1 cellular context compared by ENCODE assay signal in genomic region chr20:50794846-50795634, GRCh38.
TF ChIP-seq lines count a peak whose summit lies in the region.

A gene with protein sequence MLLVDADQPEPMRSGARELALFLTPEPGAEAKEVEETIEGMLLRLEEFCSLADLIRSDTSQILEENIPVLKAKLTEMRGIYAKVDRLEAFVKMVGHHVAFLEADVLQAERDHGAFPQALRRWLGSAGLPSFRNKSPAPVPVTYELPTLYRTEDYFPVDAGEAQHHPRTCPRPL (plus strand): TSS chr20:50795061. CDS start chr20:50795084, 23 bp downstream.

TF ChIP-seq in HepG2, 621 proteins besides CTCF, POLR2A, EP300 and RAD21 (continued from another document and continues in another):
- TF ChIP-seq, protein P1, sequence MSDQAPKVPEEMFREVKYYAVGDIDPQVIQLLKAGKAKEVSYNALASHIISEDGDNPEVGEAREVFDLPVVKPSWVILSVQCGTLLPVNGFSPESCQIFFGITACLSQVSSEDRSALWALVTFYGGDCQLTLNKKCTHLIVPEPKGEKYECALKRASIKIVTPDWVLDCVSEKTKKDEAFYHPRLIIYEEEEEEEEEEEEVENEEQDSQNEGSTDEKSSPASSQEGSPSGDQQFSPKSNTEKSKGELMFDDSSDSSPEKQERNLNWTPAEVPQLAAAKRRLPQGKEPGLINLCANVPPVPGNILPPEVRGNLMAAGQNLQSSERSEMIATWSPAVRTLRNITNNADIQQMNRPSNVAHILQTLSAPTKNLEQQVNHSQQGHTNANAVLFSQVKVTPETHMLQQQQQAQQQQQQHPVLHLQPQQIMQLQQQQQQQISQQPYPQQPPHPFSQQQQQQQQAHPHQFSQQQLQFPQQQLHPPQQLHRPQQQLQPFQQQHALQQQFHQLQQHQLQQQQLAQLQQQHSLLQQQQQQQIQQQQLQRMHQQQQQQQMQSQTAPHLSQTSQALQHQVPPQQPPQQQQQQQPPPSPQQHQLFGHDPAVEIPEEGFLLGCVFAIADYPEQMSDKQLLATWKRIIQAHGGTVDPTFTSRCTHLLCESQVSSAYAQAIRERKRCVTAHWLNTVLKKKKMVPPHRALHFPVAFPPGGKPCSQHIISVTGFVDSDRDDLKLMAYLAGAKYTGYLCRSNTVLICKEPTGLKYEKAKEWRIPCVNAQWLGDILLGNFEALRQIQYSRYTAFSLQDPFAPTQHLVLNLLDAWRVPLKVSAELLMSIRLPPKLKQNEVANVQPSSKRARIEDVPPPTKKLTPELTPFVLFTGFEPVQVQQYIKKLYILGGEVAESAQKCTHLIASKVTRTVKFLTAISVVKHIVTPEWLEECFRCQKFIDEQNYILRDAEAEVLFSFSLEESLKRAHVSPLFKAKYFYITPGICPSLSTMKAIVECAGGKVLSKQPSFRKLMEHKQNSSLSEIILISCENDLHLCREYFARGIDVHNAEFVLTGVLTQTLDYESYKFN (CRISPR knock-in tag; conservative IDR thresholded peaks at IDR 0.05): no peak
- TF ChIP-seq POLR2AphosphoS5 (IDR thresholded peaks at IDR 0.05; ENCODE audit: low read depth, low read length): 0 out of 2 replicates have a peak, but pooled peaks have one; percentile 22
- TF ChIP-seq ARID3A (IDR thresholded peaks at IDR 0.05; ENCODE audit: low read depth, low read length): peak; percentile 61; the same call in 1 of the 2 replicates
- TF ChIP-seq, protein P2, sequence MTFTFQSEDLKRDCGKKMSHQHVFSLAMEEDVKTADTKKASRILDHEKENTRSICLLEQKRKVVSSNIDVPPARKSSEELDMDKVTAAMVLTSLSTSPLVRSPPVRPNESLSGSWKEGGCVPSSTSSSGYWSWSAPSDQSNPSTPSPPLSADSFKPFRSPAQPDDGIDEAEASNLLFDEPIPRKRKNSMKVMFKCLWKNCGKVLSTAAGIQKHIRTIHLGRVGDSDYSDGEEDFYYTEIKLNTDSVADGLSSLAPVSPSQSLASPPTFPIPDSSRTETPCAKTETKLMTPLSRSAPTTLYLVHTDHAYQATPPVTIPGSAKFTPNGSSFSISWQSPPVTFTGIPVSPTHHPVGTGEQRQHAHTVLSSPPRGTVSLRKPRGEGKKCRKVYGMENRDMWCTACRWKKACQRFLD (CRISPR knock-in tag; IDR thresholded peaks at IDR 0.05; ENCODE audit: borderline replicate concordance): peak; percentile 70; the same call in 1 of the 2 replicates
- no peak for TF ChIP-seq ATAD3A (CRISPR knock-in tag; IDR thresholded peaks at IDR 0.05)
- TF ChIP-seq CCAR2 (optimal IDR thresholded peaks at IDR 0.05; ENCODE audit: low read depth, low read length): no peak
- TF ChIP-seq ZNF782 (CRISPR knock-in tag; IDR thresholded peaks at IDR 0.05; ENCODE audit: borderline replicate concordance): peak; percentile 45
- TF ChIP-seq GATA4 (IDR thresholded peaks at IDR 0.05; ENCODE audit: borderline replicate concordance, low read depth): 0 out of 2 replicates have a peak, but pooled peaks have one; percentile 4
- no peak for TF ChIP-seq ZSCAN5A (CRISPR knock-in tag; IDR thresholded peaks at IDR 0.05; ENCODE audit: borderline replicate concordance)
- no peak for TF ChIP-seq ZNF652 (CRISPR knock-in tag; IDR thresholded peaks at IDR 0.05; ENCODE audit: borderline replicate concordance, low read depth)
- peak; percentile 23; the same call in 1 of the 2 replicates for TF ChIP-seq ZHX2 (IDR thresholded peaks at IDR 0.05; ENCODE audit: low read depth)
- TF ChIP-seq ZHX2 (CRISPR knock-in tag; IDR thresholded peaks at IDR 0.05; ENCODE audit: borderline replicate concordance): 0 out of 2 replicates have a peak, but pooled peaks have one; percentile 58
- peak; percentile 8; the same call in 1 of the 2 replicates for TF ChIP-seq RARA (CRISPR knock-in tag; IDR thresholded peaks at IDR 0.05)
- 0 out of 2 replicates have a peak, but pooled peaks have one; percentile 57 for TF ChIP-seq ZNF10 (CRISPR knock-in tag; IDR thresholded peaks at IDR 0.05; ENCODE audit: borderline replicate concordance, low read depth)
- TF ChIP-seq ZNF747 (CRISPR knock-in tag; IDR thresholded peaks at IDR 0.05; ENCODE audit: borderline replicate concordance): 0 out of 2 replicates have a peak, but pooled peaks have one; percentile 40
- no peak for TF ChIP-seq EZH2 (conservative IDR thresholded peaks at IDR 0.05; ENCODE audit: low read depth, low read length)
- peak; percentile 54; the same call in 1 of the 2 replicates for TF ChIP-seq ZBTB38 (CRISPR knock-in tag; IDR thresholded peaks at IDR 0.05)
- TF ChIP-seq ZNF768 (CRISPR knock-in tag; IDR thresholded peaks at IDR 0.05): peak; percentile 57; the same call in 1 of the 2 replicates
- TF ChIP-seq NFKB2 (CRISPR knock-in tag; IDR thresholded peaks at IDR 0.05; ENCODE audit: borderline replicate concordance): peak; percentile 61; the same call in 1 of the 2 replicates
- TF ChIP-seq KLF15 (CRISPR knock-in tag; IDR thresholded peaks at IDR 0.05; ENCODE audit: borderline replicate concordance): peak; percentile 72; the same call in 1 of the 2 replicates
- TF ChIP-seq ZNF776 (CRISPR knock-in tag; IDR thresholded peaks at IDR 0.05): 0 out of 2 replicates have a peak, but pooled peaks have one; percentile 51
- no peak for TF ChIP-seq BORCS8-MEF2B (CRISPR knock-in tag; IDR thresholded peaks at IDR 0.05)
- TF ChIP-seq, protein P3, sequence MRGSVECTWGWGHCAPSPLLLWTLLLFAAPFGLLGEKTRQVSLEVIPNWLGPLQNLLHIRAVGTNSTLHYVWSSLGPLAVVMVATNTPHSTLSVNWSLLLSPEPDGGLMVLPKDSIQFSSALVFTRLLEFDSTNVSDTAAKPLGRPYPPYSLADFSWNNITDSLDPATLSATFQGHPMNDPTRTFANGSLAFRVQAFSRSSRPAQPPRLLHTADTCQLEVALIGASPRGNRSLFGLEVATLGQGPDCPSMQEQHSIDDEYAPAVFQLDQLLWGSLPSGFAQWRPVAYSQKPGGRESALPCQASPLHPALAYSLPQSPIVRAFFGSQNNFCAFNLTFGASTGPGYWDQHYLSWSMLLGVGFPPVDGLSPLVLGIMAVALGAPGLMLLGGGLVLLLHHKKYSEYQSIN (CRISPR knock-in tag; IDR thresholded peaks at IDR 0.05; ENCODE audit: borderline replicate concordance): no peak
- TF ChIP-seq XRCC5 (optimal IDR thresholded peaks at IDR 0.05; ENCODE audit: low read length): peak; percentile 82
- no peak for TF ChIP-seq MAFK (conservative IDR thresholded peaks at IDR 0.05 in 1 of 2, IDR thresholded peaks at IDR 0.05 in 1 of 2; ENCODE audit: low read length in 2 of 2)
- peak; percentile 16; the same call in 1 of the 2 replicates for TF ChIP-seq FOSL2 (CRISPR knock-in tag; IDR thresholded peaks at IDR 0.05)
- TF ChIP-seq ARHGAP35 (CRISPR knock-in tag; IDR thresholded peaks at IDR 0.05; ENCODE audit: borderline replicate concordance): 0 out of 2 replicates have a peak, but pooled peaks have one; percentile 37
- TF ChIP-seq ZMYM2 (CRISPR knock-in tag; IDR thresholded peaks at IDR 0.05): no peak
- no peak for TF ChIP-seq SUZ12 (IDR thresholded peaks at IDR 0.05; ENCODE audit: low read depth, low read length)
- TF ChIP-seq ZNF740 (CRISPR knock-in tag; IDR thresholded peaks at IDR 0.05): 0 out of 2 replicates have a peak, but pooled peaks have one; percentile 19
- no peak; the same call in 1 of the 2 replicates for TF ChIP-seq HOXA9 (CRISPR knock-in tag; IDR thresholded peaks at IDR 0.05; ENCODE audit: borderline replicate concordance)
- 0 out of 2 replicates have a peak, but pooled peaks have one; percentile 34 for TF ChIP-seq POGZ (CRISPR knock-in tag; IDR thresholded peaks at IDR 0.05)
- 0 out of 2 replicates have a peak, but pooled peaks have one; percentile 68 for TF ChIP-seq ZNF816 (CRISPR knock-in tag; IDR thresholded peaks at IDR 0.05; ENCODE audit: borderline replicate concordance)
- TF ChIP-seq CBX1 (IDR thresholded peaks at IDR 0.05; ENCODE audit: low read depth): no peak
- TF ChIP-seq MBD4 (IDR thresholded peaks at IDR 0.05; ENCODE audit: borderline replicate concordance, low read length): no peak
- no peak for TF ChIP-seq RFX3 (CRISPR knock-in tag; IDR thresholded peaks at IDR 0.05)
- no peak for TF ChIP-seq TSC22D2 (CRISPR knock-in tag; IDR thresholded peaks at IDR 0.05; ENCODE audit: borderline replicate concordance)
- TF ChIP-seq, protein P4, sequence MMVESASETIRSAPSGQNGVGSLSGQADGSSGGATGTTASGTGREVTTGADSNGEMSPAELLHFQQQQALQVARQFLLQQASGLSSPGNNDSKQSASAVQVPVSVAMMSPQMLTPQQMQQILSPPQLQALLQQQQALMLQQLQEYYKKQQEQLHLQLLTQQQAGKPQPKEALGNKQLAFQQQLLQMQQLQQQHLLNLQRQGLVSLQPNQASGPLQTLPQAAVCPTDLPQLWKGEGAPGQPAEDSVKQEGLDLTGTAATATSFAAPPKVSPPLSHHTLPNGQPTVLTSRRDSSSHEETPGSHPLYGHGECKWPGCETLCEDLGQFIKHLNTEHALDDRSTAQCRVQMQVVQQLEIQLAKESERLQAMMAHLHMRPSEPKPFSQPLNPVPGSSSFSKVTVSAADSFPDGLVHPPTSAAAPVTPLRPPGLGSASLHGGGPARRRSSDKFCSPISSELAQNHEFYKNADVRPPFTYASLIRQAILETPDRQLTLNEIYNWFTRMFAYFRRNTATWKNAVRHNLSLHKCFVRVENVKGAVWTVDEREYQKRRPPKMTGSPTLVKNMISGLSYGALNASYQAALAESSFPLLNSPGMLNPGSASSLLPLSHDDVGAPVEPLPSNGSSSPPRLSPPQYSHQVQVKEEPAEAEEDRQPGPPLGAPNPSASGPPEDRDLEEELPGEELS (CRISPR knock-in tag; IDR thresholded peaks at IDR 0.05): no peak; the same call in none of the 2 replicates
- peak; percentile 79 for TF ChIP-seq MEIS2 (CRISPR knock-in tag; IDR thresholded peaks at IDR 0.05)
- no peak for TF ChIP-seq PTBP1 (IDR thresholded peaks at IDR 0.05; ENCODE audit: low read depth, low read length, poor library complexity, severe bottlenecking)
- TF ChIP-seq PREB (CRISPR knock-in tag; IDR thresholded peaks at IDR 0.05): 0 out of 2 replicates have a peak, but pooled peaks have one; percentile 65
- peak; percentile 77; the same call in 1 of the 2 replicates for TF ChIP-seq ZNF746 (CRISPR knock-in tag; IDR thresholded peaks at IDR 0.05)
